Comparison of ENCODE assay signal across 2 cellular contexts in genomic region chr1:54307305-54307704, GRCh38.
TF ChIP-seq lines count a peak whose summit lies in the region.

No MANE protein-coding gene starts in this region.

TF ChIP-seq in GM23338, 12 proteins besides CTCF, POLR2A, EP300 and RAD21:
- TF ChIP-seq REST (IDR thresholded peaks at IDR 0.05; ENCODE audit: unreplicated experiment) (no peak), ZNF114 (CRISPR knock-in tag; IDR thresholded peaks at IDR 0.05) (no peak), NANOG (IDR thresholded peaks at IDR 0.05; ENCODE audit: borderline replicate concordance) (no peak), ZNF462 (CRISPR knock-in tag; IDR thresholded peaks at IDR 0.05) (no peak), POLR2AphosphoS5 (IDR thresholded peaks at IDR 0.05; ENCODE audit: low read depth) (no peak), STAT1 (IDR thresholded peaks at IDR 0.05; ENCODE audit: unreplicated experiment) (no peak), EZH2 (IDR thresholded peaks at IDR 0.05; ENCODE audit: low read depth, unreplicated experiment) (no peak), JUNB (IDR thresholded peaks at IDR 0.05; ENCODE audit: unreplicated experiment) (no peak), ETS1 (IDR thresholded peaks at IDR 0.05) (no peak), ZNF331 (CRISPR knock-in tag; IDR thresholded peaks at IDR 0.05; ENCODE audit: low read depth) (no peak)

TF ChIP-seq in H1, 55 proteins besides CTCF, POLR2A, EP300 and RAD21:
- no peak for TF ChIP-seq TCF12 (IDR thresholded peaks at IDR 0.05; ENCODE audit: low read depth, low read length)
- no peak for TF ChIP-seq POLR2AphosphoS5 (IDR thresholded peaks at IDR 0.05; ENCODE audit: low read depth, low read length)
- no peak for TF ChIP-seq BACH1 (IDR thresholded peaks at IDR 0.05; ENCODE audit: low read length)
- TF ChIP-seq CHD7 (IDR thresholded peaks at IDR 0.05; ENCODE audit: insufficient replicate concordance, low read length), result no peak
- no peak for TF ChIP-seq CTBP2 (IDR thresholded peaks at IDR 0.05; ENCODE audit: borderline replicate concordance, insufficient read depth, insufficient read length, low read length)
- no peak for TF ChIP-seq ATF3 (IDR thresholded peaks at IDR 0.05; ENCODE audit: insufficient read depth, low read depth, low read length)
- TF ChIP-seq GTF2F1 (IDR thresholded peaks at IDR 0.05; ENCODE audit: borderline replicate concordance, low read depth, low read length), result no peak
- no peak for TF ChIP-seq EZH2 (IDR thresholded peaks at IDR 0.05; ENCODE audit: low read depth, low read length, severe bottlenecking)
- TF ChIP-seq EGR1 (IDR thresholded peaks at IDR 0.05; ENCODE audit: borderline replicate concordance, low read depth, low read length), result no peak
- no peak for TF ChIP-seq MAX (IDR thresholded peaks at IDR 0.05)
- TF ChIP-seq SAP30 (IDR thresholded peaks at IDR 0.05; ENCODE audit: insufficient read depth, insufficient replicate concordance, low read length), result no peak
- TF ChIP-seq HDAC2 (IDR thresholded peaks at IDR 0.05; ENCODE audit: borderline replicate concordance in 1 of 2, low read depth in 2 of 2, low read length in 2 of 2), result no peak
- no peak for TF ChIP-seq RBBP5 (IDR thresholded peaks at IDR 0.05; ENCODE audit: borderline replicate concordance, low read depth, low read length)
- no peak for TF ChIP-seq PHF8 (conservative IDR thresholded peaks at IDR 0.05; ENCODE audit: low read depth, low read length)
- no peak for TF ChIP-seq JUN (IDR thresholded peaks at IDR 0.05; ENCODE audit: low read depth, low read length)
- TF ChIP-seq SIRT6 (IDR thresholded peaks at IDR 0.05; ENCODE audit: low read length), result no peak
- no peak for TF ChIP-seq RXRA (IDR thresholded peaks at IDR 0.05; ENCODE audit: insufficient read depth, low read depth, low read length)
- TF ChIP-seq CHD2 (IDR thresholded peaks at IDR 0.05; ENCODE audit: low read length), result no peak
